Comparison of ENCODE assay signal across 1 cellular context in the genomic region with DNA sequence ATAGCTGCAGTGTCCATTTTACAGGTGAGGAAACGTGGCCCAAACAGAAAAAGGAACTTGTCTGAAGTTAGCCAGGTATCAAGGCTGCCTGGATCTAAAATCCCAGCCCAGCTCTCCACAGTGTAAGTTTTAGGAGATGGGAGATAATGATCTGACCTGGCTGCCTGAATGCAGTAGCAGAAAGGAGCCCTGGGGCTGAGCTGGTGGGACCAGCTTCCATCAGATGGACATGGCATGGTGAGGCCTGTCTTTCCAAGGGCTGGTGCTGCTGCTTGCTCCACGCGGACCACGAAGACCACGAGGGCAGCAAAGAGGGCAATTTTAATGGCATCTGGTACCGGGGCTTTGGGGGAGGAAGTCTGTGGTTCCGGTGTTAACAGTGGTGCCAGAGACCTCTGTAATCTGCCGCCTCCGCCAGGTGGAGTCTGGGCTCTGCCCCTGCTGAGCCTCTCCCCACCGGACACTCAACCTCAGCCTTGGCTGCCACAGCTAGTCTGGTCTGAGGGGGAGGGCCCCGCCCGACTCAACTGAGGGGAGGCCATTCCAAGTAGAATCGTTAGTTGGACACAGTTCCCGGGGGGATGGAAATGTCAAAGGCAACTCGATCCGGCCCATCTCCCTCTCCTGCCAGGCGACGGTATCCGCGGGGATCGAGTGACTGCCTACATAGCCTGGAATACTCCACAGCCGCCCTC.
TF ChIP-seq lines count a peak whose summit lies in the region.

No MANE protein-coding gene starts in this region.

TF ChIP-seq in HepG2, 621 proteins besides CTCF, POLR2A, EP300 and RAD21 (continued from another document and continues in another):
- TF ChIP-seq, protein P1, sequence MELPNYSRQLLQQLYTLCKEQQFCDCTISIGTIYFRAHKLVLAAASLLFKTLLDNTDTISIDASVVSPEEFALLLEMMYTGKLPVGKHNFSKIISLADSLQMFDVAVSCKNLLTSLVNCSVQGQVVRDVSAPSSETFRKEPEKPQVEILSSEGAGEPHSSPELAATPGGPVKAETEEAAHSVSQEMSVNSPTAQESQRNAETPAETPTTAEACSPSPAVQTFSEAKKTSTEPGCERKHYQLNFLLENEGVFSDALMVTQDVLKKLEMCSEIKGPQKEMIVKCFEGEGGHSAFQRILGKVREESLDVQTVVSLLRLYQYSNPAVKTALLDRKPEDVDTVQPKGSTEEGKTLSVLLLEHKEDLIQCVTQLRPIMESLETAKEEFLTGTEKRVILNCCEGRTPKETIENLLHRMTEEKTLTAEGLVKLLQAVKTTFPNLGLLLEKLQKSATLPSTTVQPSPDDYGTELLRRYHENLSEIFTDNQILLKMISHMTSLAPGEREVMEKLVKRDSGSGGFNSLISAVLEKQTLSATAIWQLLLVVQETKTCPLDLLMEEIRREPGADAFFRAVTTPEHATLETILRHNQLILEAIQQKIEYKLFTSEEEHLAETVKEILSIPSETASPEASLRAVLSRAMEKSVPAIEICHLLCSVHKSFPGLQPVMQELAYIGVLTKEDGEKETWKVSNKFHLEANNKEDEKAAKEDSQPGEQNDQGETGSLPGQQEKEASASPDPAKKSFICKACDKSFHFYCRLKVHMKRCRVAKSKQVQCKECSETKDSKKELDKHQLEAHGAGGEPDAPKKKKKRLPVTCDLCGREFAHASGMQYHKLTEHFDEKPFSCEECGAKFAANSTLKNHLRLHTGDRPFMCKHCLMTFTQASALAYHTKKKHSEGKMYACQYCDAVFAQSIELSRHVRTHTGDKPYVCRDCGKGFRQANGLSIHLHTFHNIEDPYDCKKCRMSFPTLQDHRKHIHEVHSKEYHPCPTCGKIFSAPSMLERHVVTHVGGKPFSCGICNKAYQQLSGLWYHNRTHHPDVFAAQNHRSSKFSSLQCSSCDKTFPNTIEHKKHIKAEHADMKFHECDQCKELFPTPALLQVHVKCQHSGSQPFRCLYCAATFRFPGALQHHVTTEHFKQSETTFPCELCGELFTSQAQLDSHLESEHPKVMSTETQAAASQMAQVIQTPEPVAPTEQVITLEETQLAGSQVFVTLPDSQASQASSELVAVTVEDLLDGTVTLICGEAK (IDR thresholded peaks at IDR 0.05): no peak
- TF ChIP-seq, protein P1 (CRISPR knock-in tag; IDR thresholded peaks at IDR 0.05): no peak
- no peak for TF ChIP-seq HES4 (CRISPR knock-in tag; IDR thresholded peaks at IDR 0.05; ENCODE audit: borderline replicate concordance)
- TF ChIP-seq, protein P2, sequence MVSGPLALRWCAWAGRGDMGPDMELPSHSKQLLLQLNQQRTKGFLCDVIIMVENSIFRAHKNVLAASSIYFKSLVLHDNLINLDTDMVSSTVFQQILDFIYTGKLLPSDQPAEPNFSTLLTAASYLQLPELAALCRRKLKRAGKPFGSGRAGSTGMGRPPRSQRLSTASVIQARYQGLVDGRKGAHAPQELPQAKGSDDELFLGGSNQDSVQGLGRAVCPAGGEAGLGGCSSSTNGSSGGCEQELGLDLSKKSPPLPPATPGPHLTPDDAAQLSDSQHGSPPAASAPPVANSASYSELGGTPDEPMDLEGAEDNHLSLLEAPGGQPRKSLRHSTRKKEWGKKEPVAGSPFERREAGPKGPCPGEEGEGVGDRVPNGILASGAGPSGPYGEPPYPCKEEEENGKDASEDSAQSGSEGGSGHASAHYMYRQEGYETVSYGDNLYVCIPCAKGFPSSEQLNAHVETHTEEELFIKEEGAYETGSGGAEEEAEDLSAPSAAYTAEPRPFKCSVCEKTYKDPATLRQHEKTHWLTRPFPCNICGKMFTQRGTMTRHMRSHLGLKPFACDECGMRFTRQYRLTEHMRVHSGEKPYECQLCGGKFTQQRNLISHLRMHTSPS (CRISPR knock-in tag; IDR thresholded peaks at IDR 0.05; ENCODE audit: low read depth): no peak
- TF ChIP-seq RARG (CRISPR knock-in tag; IDR thresholded peaks at IDR 0.05; ENCODE audit: low read depth): no peak
- no peak for TF ChIP-seq ZSCAN31 (CRISPR knock-in tag; IDR thresholded peaks at IDR 0.05; ENCODE audit: low read depth)
- TF ChIP-seq SIN3B (IDR thresholded peaks at IDR 0.05; ENCODE audit: low read length): no peak
- TF ChIP-seq PAWR (CRISPR knock-in tag; IDR thresholded peaks at IDR 0.05; ENCODE audit: borderline replicate concordance): no peak
- no peak for TF ChIP-seq ZNF3 (CRISPR knock-in tag; IDR thresholded peaks at IDR 0.05)
- TF ChIP-seq THAP7 (CRISPR knock-in tag; IDR thresholded peaks at IDR 0.05): no peak
- TF ChIP-seq SAP130 (CRISPR knock-in tag; IDR thresholded peaks at IDR 0.05; ENCODE audit: low read depth): peak; percentile 48; the same call in 1 of the 2 replicates
- peak; percentile 8; the same call in 1 of the 2 replicates for TF ChIP-seq ZNF83 (CRISPR knock-in tag; IDR thresholded peaks at IDR 0.05; ENCODE audit: borderline replicate concordance)
- TF ChIP-seq XBP1 (CRISPR knock-in tag; IDR thresholded peaks at IDR 0.05): no peak
- no peak for TF ChIP-seq ZNF589 (CRISPR knock-in tag; conservative IDR thresholded peaks at IDR 0.05)
- TF ChIP-seq ARID3A (IDR thresholded peaks at IDR 0.05; ENCODE audit: low read depth, low read length): no peak
- no peak for TF ChIP-seq RFX5 (IDR thresholded peaks at IDR 0.05; ENCODE audit: low read depth, low read length)
- TF ChIP-seq KAT7 (CRISPR knock-in tag; IDR thresholded peaks at IDR 0.05; ENCODE audit: borderline replicate concordance): 0 out of 2 replicates have a peak, but pooled peaks have one; percentile 2
- TF ChIP-seq CERS6 (CRISPR knock-in tag; IDR thresholded peaks at IDR 0.05): no peak
- TF ChIP-seq ZNF746 (CRISPR knock-in tag; IDR thresholded peaks at IDR 0.05): peak; percentile 46; the same call in 1 of the 2 replicates
- 0 out of 2 replicates have a peak, but pooled peaks have one; percentile 34 for TF ChIP-seq NPAS2 (CRISPR knock-in tag; IDR thresholded peaks at IDR 0.05; ENCODE audit: borderline replicate concordance)
- no peak for TF ChIP-seq NCOA5 (CRISPR knock-in tag; IDR thresholded peaks at IDR 0.05)
- no peak for TF ChIP-seq PAX8 (CRISPR knock-in tag; IDR thresholded peaks at IDR 0.05; ENCODE audit: borderline replicate concordance)
- TF ChIP-seq MIER2 (CRISPR knock-in tag; IDR thresholded peaks at IDR 0.05): no peak
- no peak for TF ChIP-seq ZNF24 (IDR thresholded peaks at IDR 0.05)
- TF ChIP-seq, protein P3, sequence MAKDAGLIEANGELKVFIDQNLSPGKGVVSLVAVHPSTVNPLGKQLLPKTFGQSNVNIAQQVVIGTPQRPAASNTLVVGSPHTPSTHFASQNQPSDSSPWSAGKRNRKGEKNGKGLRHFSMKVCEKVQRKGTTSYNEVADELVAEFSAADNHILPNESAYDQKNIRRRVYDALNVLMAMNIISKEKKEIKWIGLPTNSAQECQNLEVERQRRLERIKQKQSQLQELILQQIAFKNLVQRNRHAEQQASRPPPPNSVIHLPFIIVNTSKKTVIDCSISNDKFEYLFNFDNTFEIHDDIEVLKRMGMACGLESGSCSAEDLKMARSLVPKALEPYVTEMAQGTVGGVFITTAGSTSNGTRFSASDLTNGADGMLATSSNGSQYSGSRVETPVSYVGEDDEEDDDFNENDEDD (CRISPR knock-in tag; IDR thresholded peaks at IDR 0.05; ENCODE audit: borderline replicate concordance): no peak
- TF ChIP-seq ZNF704 (CRISPR knock-in tag; IDR thresholded peaks at IDR 0.05; ENCODE audit: borderline replicate concordance): no peak
- TF ChIP-seq, protein P4, sequence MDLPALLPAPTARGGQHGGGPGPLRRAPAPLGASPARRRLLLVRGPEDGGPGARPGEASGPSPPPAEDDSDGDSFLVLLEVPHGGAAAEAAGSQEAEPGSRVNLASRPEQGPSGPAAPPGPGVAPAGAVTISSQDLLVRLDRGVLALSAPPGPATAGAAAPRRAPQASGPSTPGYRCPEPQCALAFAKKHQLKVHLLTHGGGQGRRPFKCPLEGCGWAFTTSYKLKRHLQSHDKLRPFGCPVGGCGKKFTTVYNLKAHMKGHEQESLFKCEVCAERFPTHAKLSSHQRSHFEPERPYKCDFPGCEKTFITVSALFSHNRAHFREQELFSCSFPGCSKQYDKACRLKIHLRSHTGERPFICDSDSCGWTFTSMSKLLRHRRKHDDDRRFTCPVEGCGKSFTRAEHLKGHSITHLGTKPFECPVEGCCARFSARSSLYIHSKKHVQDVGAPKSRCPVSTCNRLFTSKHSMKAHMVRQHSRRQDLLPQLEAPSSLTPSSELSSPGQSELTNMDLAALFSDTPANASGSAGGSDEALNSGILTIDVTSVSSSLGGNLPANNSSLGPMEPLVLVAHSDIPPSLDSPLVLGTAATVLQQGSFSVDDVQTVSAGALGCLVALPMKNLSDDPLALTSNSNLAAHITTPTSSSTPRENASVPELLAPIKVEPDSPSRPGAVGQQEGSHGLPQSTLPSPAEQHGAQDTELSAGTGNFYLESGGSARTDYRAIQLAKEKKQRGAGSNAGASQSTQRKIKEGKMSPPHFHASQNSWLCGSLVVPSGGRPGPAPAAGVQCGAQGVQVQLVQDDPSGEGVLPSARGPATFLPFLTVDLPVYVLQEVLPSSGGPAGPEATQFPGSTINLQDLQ (CRISPR knock-in tag; IDR thresholded peaks at IDR 0.05): no peak
- TF ChIP-seq, protein P5, sequence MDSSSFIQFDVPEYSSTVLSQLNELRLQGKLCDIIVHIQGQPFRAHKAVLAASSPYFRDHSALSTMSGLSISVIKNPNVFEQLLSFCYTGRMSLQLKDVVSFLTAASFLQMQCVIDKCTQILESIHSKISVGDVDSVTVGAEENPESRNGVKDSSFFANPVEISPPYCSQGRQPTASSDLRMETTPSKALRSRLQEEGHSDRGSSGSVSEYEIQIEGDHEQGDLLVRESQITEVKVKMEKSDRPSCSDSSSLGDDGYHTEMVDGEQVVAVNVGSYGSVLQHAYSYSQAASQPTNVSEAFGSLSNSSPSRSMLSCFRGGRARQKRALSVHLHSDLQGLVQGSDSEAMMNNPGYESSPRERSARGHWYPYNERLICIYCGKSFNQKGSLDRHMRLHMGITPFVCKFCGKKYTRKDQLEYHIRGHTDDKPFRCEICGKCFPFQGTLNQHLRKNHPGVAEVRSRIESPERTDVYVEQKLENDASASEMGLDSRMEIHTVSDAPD (CRISPR knock-in tag; IDR thresholded peaks at IDR 0.05): no peak; the same call in 1 of the 2 replicates
- TF ChIP-seq, protein P6, sequence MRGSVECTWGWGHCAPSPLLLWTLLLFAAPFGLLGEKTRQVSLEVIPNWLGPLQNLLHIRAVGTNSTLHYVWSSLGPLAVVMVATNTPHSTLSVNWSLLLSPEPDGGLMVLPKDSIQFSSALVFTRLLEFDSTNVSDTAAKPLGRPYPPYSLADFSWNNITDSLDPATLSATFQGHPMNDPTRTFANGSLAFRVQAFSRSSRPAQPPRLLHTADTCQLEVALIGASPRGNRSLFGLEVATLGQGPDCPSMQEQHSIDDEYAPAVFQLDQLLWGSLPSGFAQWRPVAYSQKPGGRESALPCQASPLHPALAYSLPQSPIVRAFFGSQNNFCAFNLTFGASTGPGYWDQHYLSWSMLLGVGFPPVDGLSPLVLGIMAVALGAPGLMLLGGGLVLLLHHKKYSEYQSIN (CRISPR knock-in tag; IDR thresholded peaks at IDR 0.05; ENCODE audit: borderline replicate concordance): no peak
